In genomic region chr1:3461238-3461933, GRCh38 we compare ENCODE assay signal across 19 cellular contexts. TPM values are rescaled to one million over a fixed set of nuclear protein-coding genes. Genes with fewer than 3 reads are reported as not detected.
DNase-seq lines count a peak whose midpoint lies in the region; ATAC-seq, FAIRE-seq and TF ChIP-seq lines count a peak whose summit lies in the region.
"Had no signal": no experiment of that assay in that cellular context is flagged by ENCODE, and none has a peak within 500 bp of the region (broad histone marks: within the 10 kb centered on the region; RNA-seq: fewer than 3 reads in every experiment).

No MANE protein-coding gene starts in this region.

- intact Hi-C loops in K562 (cut with micrococcal nuclease) (no loop called here), kidney (cut with DNase I) (no loop called here)

- H3K9me3 ChIP-seq in K562 (replicated peaks; ENCODE audit: control insufficient read depth, insufficient read depth, low read depth, low read length) (no peaks in the 10 kb centered on the region), kidney (ENCODE audit: control insufficient read depth in 1 of 2, low read length in 2 of 2) (no peaks in the 10 kb centered on the region), osteoblast (ENCODE audit: low read depth, low read length) (no peaks in the 10 kb centered on the region)
- H3K9me3 ChIP-seq: HAP-1, right lobe of liver, SK-N-SH, vagina had no signal

- TF ChIP-seq RAD21 in K562 (CRISPR knock-in tag; conservative IDR thresholded peaks at IDR 0.05 in 1 of 2, IDR thresholded peaks at IDR 0.05 in 1 of 2): no peak

- ATAC-seq in GM23338 (no peak), K562 (no peak), HG02840 (IDR thresholded peaks at IDR 0.05; ENCODE audit: low FRiP score, unreplicated experiment) (no peak), GM18520 (IDR thresholded peaks at IDR 0.05; ENCODE audit: unreplicated experiment) (no peak), HG02642 (IDR thresholded peaks at IDR 0.05; ENCODE audit: poor library complexity, unreplicated experiment) (no peak)

- no peak overlapping the region; the same call in 1 of the 2 replicates for H3K27ac ChIP-seq in GM23338 (ENCODE audit: low read depth)
- no peak overlapping the region for H3K27ac ChIP-seq in K562 (ENCODE audit: extremely low read depth, low read depth, low read length)
- peak overlapping the region in 1 of 2 donors; percentile 28 for H3K27ac ChIP-seq in kidney (ENCODE audit: low read depth in 2 of 2, low read length in 2 of 2)
- no peak overlapping the region for H3K27ac ChIP-seq in osteoblast (ENCODE audit: low read depth, low read length)
- H3K27ac ChIP-seq: vagina had no signal

- peaks cover 6% of the 10 kb centered on the region; the same call in 1 of the 3 replicates for H3K36me3 Mint-ChIP-seq in GM23338 (ENCODE audit: low read depth)

- FAIRE-seq in K562 (lab: Jason Lieb, UNC): no peak
- FAIRE-seq in kidney (lab: Jason Lieb, UNC): no peak
- FAIRE-seq: bronchial epithelial cell had no signal

- no peak for TF ChIP-seq POLR2A in K562 (conservative IDR thresholded peaks at IDR 0.05)

- 11% methylated on average over 30 of the region's 30 CpGs for WGBS in K562 (ENCODE audit: insufficient coverage, low coverage, missing lambda C conversion rate)

- CTCF ChIA-PET in K562 (lab: Yijun Ruan, JAX; ENCODE audit: low intra/inter-chr PET ratio): no interaction called here

- in situ Hi-C loops in K562 (cut with MboI): no loop called here

- no peaks in the 10 kb centered on the region; the same call in 2 of the 3 replicates for H3K9me3 Mint-ChIP-seq in GM23338

- DNase-seq in GM23338 (ENCODE audit: low spot score) (no peak), K562 (ENCODE audit: extremely low read depth in 1 of 4, low spot score in 3 of 4) (no peak), kidney (peak; percentile 68), osteoblast (ENCODE audit: insufficient read length, low spot score, missing footprints) (peak; percentile 87), DMS114 treated with DMSO at 0.1 percent for 48 hours (lab: John Stamatoyannopoulos, UW; ENCODE audit: unreplicated experiment) (no peak)
- DNase-seq: ACHN, KBM-7, MM.1S, NCI-H1436, NCI-H524, occipital lobe, SK-N-SH had no signal

- no peak overlapping the region for H3K4me3 ChIP-seq in GM23338
- H3K4me3 ChIP-seq in K562: no peak overlapping the region
- no peak overlapping the region for H3K4me3 ChIP-seq in kidney (ENCODE audit: low read length in 2 of 2)
- H3K4me3 ChIP-seq in osteoblast (ENCODE audit: insufficient read depth, low read length): no peak overlapping the region
- H3K4me3 ChIP-seq: HAP-1, right lobe of liver, vagina had no signal

- H3K79me2 ChIP-seq in GM23338 (replicated peaks; ENCODE audit: insufficient read depth) (peaks cover 9% of the 10 kb centered on the region; the same call in 1 of the 2 replicates), K562 (ENCODE audit: control insufficient read depth, insufficient read depth, low read length) (no peaks in the 10 kb centered on the region), osteoblast (ENCODE audit: insufficient read depth, low read length) (no peaks in the 10 kb centered on the region)

- H3K9ac ChIP-seq in K562 (ENCODE audit: insufficient read depth in 1 of 2, low read depth in 2 of 2, low read length in 2 of 2): no peak overlapping the region; a peak in 1 of 4 replicates
- no peak overlapping the region for H3K9ac ChIP-seq in kidney (ENCODE audit: low read length in 2 of 2)
- H3K9ac ChIP-seq: SK-N-SH had no signal

- H3K4me1 ChIP-seq in GM23338 (ENCODE audit: insufficient read depth): no peaks in the 10 kb centered on the region
- H3K4me1 ChIP-seq in K562 (replicated peaks in 1 of 2; ENCODE audit: control insufficient read depth in 2 of 2, insufficient read depth in 2 of 2, low read length in 2 of 2): peaks cover 0 to 30% of the 10 kb centered on the region in 2 experiments; a peak in 2 of 5 replicates
- peaks cover 31 to 37% of the 10 kb centered on the region in 2 donors for H3K4me1 ChIP-seq in kidney (ENCODE audit: control insufficient read depth in 1 of 2, insufficient read depth in 1 of 2, low read depth in 1 of 2, low read length in 2 of 2)
- no peaks in the 10 kb centered on the region for H3K4me1 ChIP-seq in osteoblast (ENCODE audit: insufficient read depth, low read length)
- H3K4me1 ChIP-seq: HAP-1 had no signal

- H3K27me3 Mint-ChIP-seq in GM23338 (ENCODE audit: insufficient read depth, low read depth, poor library complexity): peaks cover 9% of the 10 kb centered on the region

- H3K4me3 Mint-ChIP-seq in GM23338: no peak overlapping the region

- no peaks in the 10 kb centered on the region for H3K9me1 ChIP-seq in K562 (ENCODE audit: control insufficient read depth, insufficient read depth, low read length)

- no peaks in the 10 kb centered on the region for H3F3A ChIP-seq in GM23338 (replicated peaks; ENCODE audit: low read depth)

- TF ChIP-seq CTCF in GM23338 (conservative IDR thresholded peaks at IDR 0.05; ENCODE audit: low read depth in 2 of 2) (no peak), K562 (IDR thresholded peaks at IDR 0.05 in 2 of 3, conservative IDR thresholded peaks at IDR 0.05 in 1 of 3; ENCODE audit: insufficient read depth in 2 of 3, low read depth in 1 of 3, low read length in 3 of 3) (no peak), kidney (IDR thresholded peaks at IDR 0.05; ENCODE audit: borderline replicate concordance, extremely low read depth, insufficient read depth) (no peak), osteoblast (IDR thresholded peaks at IDR 0.05; ENCODE audit: extremely low read depth, low read depth, low read length) (no peak)

- H3K9me2 ChIP-seq in GM23338 (ENCODE audit: insufficient read depth): no peaks in the 10 kb centered on the region
- H3K9me2 ChIP-seq: SK-N-SH had no signal

- H3K4me1 Mint-ChIP-seq in GM23338: peaks cover 18% of the 10 kb centered on the region

- H3K27ac Mint-ChIP-seq in GM23338: peak overlapping the region; percentile 83; the same call in 1 of the 2 replicates

- no peak for TF ChIP-seq EP300 in K562 (IDR thresholded peaks at IDR 0.05; ENCODE audit: low read length)

- H3K27me3 ChIP-seq in GM23338 (ENCODE audit: insufficient read depth) (no peaks in the 10 kb centered on the region), K562 (ENCODE audit: control insufficient read depth in 2 of 2, insufficient read depth in 2 of 2, low read length in 2 of 2) (peaks cover 67 to 94% of the 10 kb centered on the region in 2 experiments; a peak in 4 of 5 replicates), osteoblast (ENCODE audit: insufficient read depth, low read length) (peaks cover 6% of the 10 kb centered on the region)
- H3K27me3 ChIP-seq: right lobe of liver, vagina had no signal

- H4K20me1 ChIP-seq in GM23338 (replicated peaks; ENCODE audit: insufficient read depth) (no peaks in the 10 kb centered on the region), K562 (replicated peaks; ENCODE audit: control insufficient read depth, insufficient read depth, low read length) (peaks cover 57% of the 10 kb centered on the region), osteoblast (ENCODE audit: insufficient read depth, low read length) (no peaks in the 10 kb centered on the region)

- H2AFZ ChIP-seq in GM23338: no peak overlapping the region
- no peak overlapping the region for H2AFZ ChIP-seq in K562 (ENCODE audit: low read depth, low read length)
- no peak overlapping the region for H2AFZ ChIP-seq in osteoblast (ENCODE audit: low read length)

- BruUV-seq in K562 (replicated peaks; lab: Mats Ljungman, UMichigan): no TSS peak

- H3K4me2 ChIP-seq in GM23338 (no peak overlapping the region), K562 (ENCODE audit: insufficient read depth, low read length) (no peak overlapping the region), osteoblast (ENCODE audit: insufficient read depth, low read length) (no peak overlapping the region)
- H3K4me2 ChIP-seq: SK-N-SH had no signal

- H3K36me3 ChIP-seq in GM23338 (ENCODE audit: insufficient read depth) (no peaks in the 10 kb centered on the region), K562 (ENCODE audit: control insufficient read depth, insufficient read depth, low read length) (no peaks in the 10 kb centered on the region), kidney (ENCODE audit: control insufficient read depth in 1 of 2, insufficient read depth in 2 of 2, low read length in 2 of 2) (peaks cover 0 to 3% of the 10 kb centered on the region in 2 donors), osteoblast (ENCODE audit: insufficient read depth, low read length) (no peaks in the 10 kb centered on the region)
- H3K36me3 ChIP-seq: HAP-1, right lobe of liver, vagina had no signal

- POLR2A ChIA-PET in K562 (lab: Yijun Ruan, JAX): no interaction called here

TF ChIP-seq in GM23338, 12 proteins besides CTCF, POLR2A, EP300 and RAD21 (continues in another document):
- no peak for TF ChIP-seq ZNF114 (CRISPR knock-in tag; IDR thresholded peaks at IDR 0.05)
- TF ChIP-seq EZH2phosphoT487 (IDR thresholded peaks at IDR 0.05; ENCODE audit: unreplicated experiment): no peak
- no peak for TF ChIP-seq STAT1 (IDR thresholded peaks at IDR 0.05; ENCODE audit: unreplicated experiment)

TF ChIP-seq in K562, 482 proteins besides CTCF, POLR2A, EP300 and RAD21 (continues in another document):
- TF ChIP-seq ZNF133 (CRISPR knock-in tag; IDR thresholded peaks at IDR 0.05): no peak
- TF ChIP-seq KLF16 (IDR thresholded peaks at IDR 0.05): no peak
- TF ChIP-seq ZNF143 (CRISPR knock-in tag; IDR thresholded peaks at IDR 0.05): no peak

RNA-seq across cellular contexts. Expression of gene ARHGEF16, which starts 6.9 kb away (rescaled TPM):
- total RNA-seq in GM23338 (2014; rRNA removed; shearing (Covaris generic)): 19.1 and 29.3 TPM in 2 replicates
- polyA plus RNA-seq in GM23338 (2016; fragmentation: Nextera tagmentation; extraction: Ambion mirVana): 11.2 and 12.2 TPM in 2 replicates
- total RNA-seq in K562 (2011; cell fraction: chromatin; rRNA removed; ENCODE audit: low replicate concordance): 1.6 and 7.5 TPM in 2 replicates
- total RNA-seq in K562 (2011; cell fraction: nucleolus; rRNA removed): 3.9 and 5.7 TPM in 2 replicates
- total RNA-seq in K562 (2011; cell fraction: nucleoplasm; rRNA removed): 2.1 and 3.2 TPM in 2 replicates
- total RNA-seq in K562 (2014; rRNA removed): 0.45 and 0.94 TPM in 2 replicates
- 0.06 and 0.15 TPM in 2 replicates for total RNA-seq in K562 (2014; rRNA removed; fragmentation: Illumina TruSeq; extraction: Trizol)
- 0.11 and 0.25 TPM in 2 replicates for total RNA-seq in K562 (2015; rRNA removed; fragmentation: Illumina TruSeq; extraction: Trizol)
- total RNA-seq in K562 (2021): 0.98 and 1.2 TPM in 2 replicates
- 0.78 and 0.93 TPM in 2 replicates for polyA plus RNA-seq in K562 (2011; rRNA removed)
- 0.49 and 1.9 TPM in 2 replicates for polyA plus RNA-seq in K562 (2011; cell fraction: cytosol; rRNA removed)
- 2.9 and 7.4 TPM in 2 replicates for polyA plus RNA-seq in K562 (2011; cell fraction: nucleus; rRNA removed)
- polyA plus RNA-seq in K562 (2012): 0.49 and 2.9 TPM in 2 replicates
- polyA plus RNA-seq in K562 (2014; fragmentation: Illumina TruSeq; extraction: Trizol): 0.49 and 0.66 TPM in 2 replicates
- polyA plus RNA-seq in K562 (2014; fragmentation: Nextera tagmentation; extraction: Ambion mirVana): not detected
- 0.78 and 1.2 TPM in 2 replicates for polyA plus RNA-seq in K562 (2014; rRNA removed)
- polyA minus RNA-seq in K562 (2011; rRNA and poly(A)+ RNA removed): 1.3 and 3.0 TPM in 2 replicates
- polyA minus RNA-seq in K562 (2011; cell fraction: cytosol; rRNA and poly(A)+ RNA removed): 0.91 and 1.5 TPM in 2 replicates
- 2.4 and 4.6 TPM in 2 replicates for polyA minus RNA-seq in K562 (2011; cell fraction: nucleus; rRNA and poly(A)+ RNA removed)
- 39.3 TPM for total RNA-seq in kidney
- polyA plus RNA-seq in kidney (ENCODE audit: insufficient read depth, low read depth, low replicate concordance): 15.5 TPM
- not detected in 2 replicates for total RNA-seq in osteoblast

Comparison
In these comparisons a context has a peak if more than half of its experiments do, and no peak if none do; other contexts are left out.
1. DNase-seq: peak in kidney (single experiment) and osteoblast (single experiment); none in GM23338 (single experiment), K562 (0 of 4) and DMS114 treated with DMSO at 0.1 percent for 48 hours (single experiment).